ENCODE assay signal across 8 cellular contexts in the genomic region with DNA sequence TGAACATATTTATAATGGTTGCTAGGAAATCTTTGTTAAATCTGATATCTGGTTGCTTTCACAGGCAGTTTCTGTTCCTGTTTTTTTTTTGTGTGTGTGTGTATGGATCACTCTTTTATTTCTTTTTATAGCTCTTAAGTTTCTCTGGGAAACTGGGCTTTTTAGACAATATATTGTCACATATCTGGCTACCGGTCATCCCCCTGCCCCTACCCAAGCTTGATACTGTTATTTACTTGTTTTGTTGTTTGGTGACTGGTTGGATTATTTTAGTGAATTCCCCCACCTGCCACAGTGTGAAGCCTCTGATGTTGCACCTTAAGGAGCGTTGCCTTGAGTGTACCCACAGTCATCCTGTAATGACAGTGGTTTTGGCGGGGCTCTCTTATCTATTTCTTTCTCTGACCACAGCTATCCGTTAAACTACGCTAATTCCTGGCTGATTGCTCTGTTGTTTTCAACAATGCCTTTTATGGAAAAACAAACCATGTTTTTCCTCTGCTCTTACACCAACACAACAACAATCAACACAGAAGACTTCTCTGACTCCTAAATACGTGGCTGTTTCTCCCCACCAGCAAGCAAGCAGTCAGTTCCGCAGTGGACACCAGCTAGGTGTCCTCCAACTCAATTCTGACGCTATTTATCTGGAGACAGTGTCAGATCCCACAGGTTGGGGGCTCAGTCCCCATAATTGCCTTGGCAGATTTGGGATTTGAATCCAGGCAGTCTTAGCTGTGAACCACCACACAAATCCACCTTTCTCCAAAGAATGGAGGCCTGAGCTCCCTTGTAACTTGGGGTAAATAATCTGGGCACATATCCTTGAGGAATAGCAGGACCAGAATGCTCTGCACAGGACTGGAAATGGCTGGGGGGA. TPM values are rescaled to one million over a fixed set of nuclear protein-coding genes. Genes with fewer than 3 reads are reported as not detected.
DNase-seq lines count a peak whose midpoint lies in the region; ATAC-seq and TF ChIP-seq lines count a peak whose summit lies in the region.
"Had no signal": no experiment of that assay in that cellular context is flagged by ENCODE, and none has a peak within 500 bp of the region (broad histone marks: within the 10 kb centered on the region; RNA-seq: fewer than 3 reads in every experiment).

No MANE protein-coding gene starts in this region.

- peak overlapping the region; percentile 47 for H3K4me3 Mint-ChIP-seq in activated T-helper 1 cell treated with anti-CD3 and anti-CD28 coated beads, Interleukin-12 subunit alpha, Interleukin-12 subunit beta, Interleukin-2, Interleukin-4 antibody, amounts not matched to agents 30 ng/mL and 10 ng/mL and 1 ng/mL, durations not matched to agents 14 hours and 24 hours and 36 hours
- H3K4me3 Mint-ChIP-seq in naive B cell (peak overlapping the region; percentile 46 to 88 (median 80)), mesothelial cell of epicardium (no peak overlapping the region)

- intact Hi-C loops in activated T-helper 1 cell treated with anti-CD3 and anti-CD28 coated beads, Interleukin-12 subunit alpha, Interleukin-12 subunit beta, Interleukin-2, Interleukin-4 antibody, amounts not matched to agents 30 ng/mL and 10 ng/mL and 1 ng/mL, durations not matched to agents 14 hours and 24 hours and 36 hours (cut with micrococcal nuclease), result loop anchor here (5.0 kb wide), 1 partner anchor 332 kb away; no protein-coding TSS in a partner anchor

- peak; percentile 49 for DNase-seq in activated T-helper 1 cell treated with anti-CD3 and anti-CD28 coated beads, Interleukin-12 subunit alpha, Interleukin-12 subunit beta, Interleukin-2, Interleukin-4 antibody, amounts not matched to agents 30 ng/mL and 10 ng/mL and 1 ng/mL, durations not matched to agents 14 hours and 24 hours and 36 hours (ENCODE audit: low spot score)
- DNase-seq in naive B cell, result peak; percentile 69
- no peak for DNase-seq in stimulated activated CD4-positive, alpha-beta T cell treated with anti-CD3 and anti-CD28 coated beads, Interleukin-4, amount 100 ng/mL, for 24 hours
- no peak for DNase-seq in cerebellar cortex (ENCODE audit: low spot score)
- no peak for DNase-seq in mesothelial cell of epicardium (ENCODE audit: low spot score in 2 of 2, unreplicated experiment in 2 of 2)

- H3K27ac Mint-ChIP-seq in activated T-helper 1 cell treated with anti-CD3 and anti-CD28 coated beads, Interleukin-12 subunit alpha, Interleukin-12 subunit beta, Interleukin-2, Interleukin-4 antibody, amounts not matched to agents 30 ng/mL and 10 ng/mL and 1 ng/mL, durations not matched to agents 14 hours and 24 hours and 36 hours, result peak overlapping the region; percentile 93
- peak overlapping the region; percentile 89 to 96 (median 92) for H3K27ac Mint-ChIP-seq in naive B cell
- no peak overlapping the region for H3K27ac Mint-ChIP-seq in mesothelial cell of epicardium

- H3K4me1 Mint-ChIP-seq in activated T-helper 1 cell treated with anti-CD3 and anti-CD28 coated beads, Interleukin-12 subunit alpha, Interleukin-12 subunit beta, Interleukin-2, Interleukin-4 antibody, amounts not matched to agents 30 ng/mL and 10 ng/mL and 1 ng/mL, durations not matched to agents 14 hours and 24 hours and 36 hours (ENCODE audit: low read depth), result peaks cover 72% of the 10 kb centered on the region
- peaks cover 30 to 44% (median 44%) of the 10 kb centered on the region in 3 donors for H3K4me1 Mint-ChIP-seq in naive B cell
- peaks cover 10% of the 10 kb centered on the region for H3K4me1 Mint-ChIP-seq in mesothelial cell of epicardium

- no peak for TF ChIP-seq CTCF in mesothelial cell of epicardium (IDR thresholded peaks at IDR 0.05; ENCODE audit: unreplicated experiment)

- H3K27me3 Mint-ChIP-seq in activated T-helper 1 cell treated with anti-CD3 and anti-CD28 coated beads, Interleukin-12 subunit alpha, Interleukin-12 subunit beta, Interleukin-2, Interleukin-4 antibody, amounts not matched to agents 30 ng/mL and 10 ng/mL and 1 ng/mL, durations not matched to agents 14 hours and 24 hours and 36 hours (ENCODE audit: insufficient read depth), result no peaks in the 10 kb centered on the region
- H3K27me3 Mint-ChIP-seq in naive B cell (peaks cover 0 to 13% (median under 1%) of the 10 kb centered on the region in 3 donors), mesothelial cell of epicardium (ENCODE audit: low read depth) (peaks cover 12% of the 10 kb centered on the region)

- ATAC-seq in GM19351 (IDR thresholded peaks at IDR 0.05; ENCODE audit: unreplicated experiment), result peak; percentile 68
- peak; percentile 75 for ATAC-seq in HG03175 (IDR thresholded peaks at IDR 0.05; ENCODE audit: unreplicated experiment)
- peak; percentile 66 to 70 for ATAC-seq in naive B cell (ENCODE audit: low read depth in 2 of 2)

- no peaks in the 10 kb centered on the region for H3K36me3 Mint-ChIP-seq in activated T-helper 1 cell treated with anti-CD3 and anti-CD28 coated beads, Interleukin-12 subunit alpha, Interleukin-12 subunit beta, Interleukin-2, Interleukin-4 antibody, amounts not matched to agents 30 ng/mL and 10 ng/mL and 1 ng/mL, durations not matched to agents 14 hours and 24 hours and 36 hours (ENCODE audit: low read depth)
- H3K36me3 Mint-ChIP-seq in naive B cell, result no peaks in the 10 kb centered on the region
- no peaks in the 10 kb centered on the region for H3K36me3 Mint-ChIP-seq in mesothelial cell of epicardium

- no peaks in the 10 kb centered on the region for H3K9me3 Mint-ChIP-seq in activated T-helper 1 cell treated with anti-CD3 and anti-CD28 coated beads, Interleukin-12 subunit alpha, Interleukin-12 subunit beta, Interleukin-2, Interleukin-4 antibody, amounts not matched to agents 30 ng/mL and 10 ng/mL and 1 ng/mL, durations not matched to agents 14 hours and 24 hours and 36 hours
- H3K9me3 Mint-ChIP-seq in naive B cell (peaks cover 0 to 2% (median 0%) of the 10 kb centered on the region in 7 donors), mesothelial cell of epicardium (no peaks in the 10 kb centered on the region)

RNA-seq across cellular contexts. Expression of a gene that starts 10.9 kb away (rescaled TPM):
- total RNA-seq in activated T-helper 1 cell treated with anti-CD3 and anti-CD28 coated beads, Interleukin-12 subunit alpha, Interleukin-12 subunit beta, Interleukin-2, Interleukin-4 antibody, amounts not matched to agents 30 ng/mL and 10 ng/mL and 1 ng/mL, durations not matched to agents 14 hours and 24 hours and 36 hours, result 141 and 152 TPM in 2 replicates
- 10 to 100 TPM in 4 of 6 donors, 1 to 10 TPM in 2; 6.3 to 20.4 (median 11.2) TPM for polyA plus RNA-seq in naive B cell (ENCODE audit: low read depth in 6 of 6)
- total RNA-seq in mesothelial cell of epicardium, result 0.43 TPM in 1 of 3 replicates, not detected in the others

RNA-seq across cellular contexts. Expression of a gene that starts 37.0 kb away (rescaled TPM):
- not detected in 2 replicates for total RNA-seq in activated T-helper 1 cell treated with anti-CD3 and anti-CD28 coated beads, Interleukin-12 subunit alpha, Interleukin-12 subunit beta, Interleukin-2, Interleukin-4 antibody, amounts not matched to agents 30 ng/mL and 10 ng/mL and 1 ng/mL, durations not matched to agents 14 hours and 24 hours and 36 hours
- not detected for polyA plus RNA-seq in naive B cell (ENCODE audit: low read depth in 6 of 6)
- not detected in 3 replicates for total RNA-seq in mesothelial cell of epicardium
- total RNA-seq: subcutaneous adipose tissue had no signal

RNA-seq across cellular contexts. Expression of a gene that starts 48.8 kb away (rescaled TPM):
- total RNA-seq in activated T-helper 1 cell treated with anti-CD3 and anti-CD28 coated beads, Interleukin-12 subunit alpha, Interleukin-12 subunit beta, Interleukin-2, Interleukin-4 antibody, amounts not matched to agents 30 ng/mL and 10 ng/mL and 1 ng/mL, durations not matched to agents 14 hours and 24 hours and 36 hours, result 0.29 and 0.47 TPM in 2 replicates
- polyA plus RNA-seq in naive B cell (ENCODE audit: low read depth in 6 of 6), result not detected
- total RNA-seq in mesothelial cell of epicardium, result 12.6 to 13.8 TPM (median 12.7 TPM) in 3 replicates

Comparison
In these comparisons a context has a peak if more than half of its experiments do, and no peak if none do; other contexts are left out.
1. DNase-seq: peak in activated T-helper 1 cell treated with anti-CD3 and anti-CD28 coated beads, Interleukin-12 subunit alpha, Interleukin-12 subunit beta, Interleukin-2, Interleukin-4 antibody, amounts not matched to agents 30 ng/mL and 10 ng/mL and 1 ng/mL, durations not matched to agents 14 hours and 24 hours and 36 hours (single experiment) and naive B cell (single experiment); none in stimulated activated CD4-positive, alpha-beta T cell treated with anti-CD3 and anti-CD28 coated beads, Interleukin-4, amount 100 ng/mL, for 24 hours (single experiment), cerebellar cortex (single experiment) and mesothelial cell of epicardium (0 of 2).
2. RNA of a gene that starts 10.9 kb away (total RNA-seq): 141 to 152 TPM in activated T-helper 1 cell treated with anti-CD3 and anti-CD28 coated beads, Interleukin-12 subunit alpha, Interleukin-12 subunit beta, Interleukin-2, Interleukin-4 antibody, amounts not matched to agents 30 ng/mL and 10 ng/mL and 1 ng/mL, durations not matched to agents 14 hours and 24 hours and 36 hours; 0.43 TPM in mesothelial cell of epicardium; every median in the first group is over 10 times any median in the second.
3. Peak in every context shown above with its lines, with median percentiles within 50 percentile points of each other: ATAC-seq.